In the genomic region with DNA sequence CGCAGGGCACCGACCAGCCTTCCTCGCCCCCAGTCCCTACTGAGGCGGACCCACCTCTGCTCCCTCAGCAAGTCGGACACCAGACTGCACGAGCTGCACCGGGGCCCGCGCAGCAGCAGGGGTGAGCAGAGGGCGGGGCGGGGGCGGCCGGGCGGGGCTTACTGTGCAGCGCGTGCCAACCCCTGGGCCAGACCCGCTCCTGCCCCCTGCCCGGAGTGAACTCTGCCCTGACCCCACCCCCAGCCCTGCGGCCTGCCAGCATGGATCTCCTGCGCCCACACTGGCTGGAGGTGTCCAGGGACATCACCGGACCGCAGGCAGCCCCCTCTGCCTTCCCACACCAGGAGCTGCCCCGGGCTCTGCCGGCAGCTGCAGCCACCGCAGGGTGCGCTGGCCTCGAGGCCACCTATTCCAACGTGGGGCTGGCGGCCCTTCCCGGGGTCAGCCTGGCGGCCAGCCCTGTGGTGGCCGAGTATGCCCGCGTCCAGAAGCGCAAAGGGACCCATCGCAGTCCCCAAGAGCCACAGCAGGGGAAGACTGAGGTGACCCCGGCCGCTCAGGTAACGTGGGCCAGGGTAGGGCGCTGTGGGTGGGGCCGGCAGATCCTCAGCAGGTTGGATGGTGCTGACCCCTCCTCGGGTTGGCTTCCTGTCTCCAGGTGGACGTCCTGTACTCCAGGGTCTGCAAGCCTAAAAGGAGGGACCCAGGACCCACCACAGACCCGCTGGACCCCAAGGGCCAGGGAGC, we compare ENCODE assay signal across 1 cellular context.
TF ChIP-seq lines count a peak whose summit lies in the region.

No MANE protein-coding gene starts in this region.

TF ChIP-seq in HepG2, 621 proteins besides CTCF, POLR2A, EP300 and RAD21 (continued from another document and continues in another):
- TF ChIP-seq, protein P1, sequence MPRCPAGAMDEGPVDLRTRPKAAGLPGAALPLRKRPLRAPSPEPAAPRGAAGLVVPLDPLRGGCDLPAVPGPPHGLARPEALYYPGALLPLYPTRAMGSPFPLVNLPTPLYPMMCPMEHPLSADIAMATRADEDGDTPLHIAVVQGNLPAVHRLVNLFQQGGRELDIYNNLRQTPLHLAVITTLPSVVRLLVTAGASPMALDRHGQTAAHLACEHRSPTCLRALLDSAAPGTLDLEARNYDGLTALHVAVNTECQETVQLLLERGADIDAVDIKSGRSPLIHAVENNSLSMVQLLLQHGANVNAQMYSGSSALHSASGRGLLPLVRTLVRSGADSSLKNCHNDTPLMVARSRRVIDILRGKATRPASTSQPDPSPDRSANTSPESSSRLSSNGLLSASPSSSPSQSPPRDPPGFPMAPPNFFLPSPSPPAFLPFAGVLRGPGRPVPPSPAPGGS (CRISPR knock-in tag; IDR thresholded peaks at IDR 0.05) = peak; percentile 79; the same call in 1 of the 2 replicates
- TF ChIP-seq, protein P2, sequence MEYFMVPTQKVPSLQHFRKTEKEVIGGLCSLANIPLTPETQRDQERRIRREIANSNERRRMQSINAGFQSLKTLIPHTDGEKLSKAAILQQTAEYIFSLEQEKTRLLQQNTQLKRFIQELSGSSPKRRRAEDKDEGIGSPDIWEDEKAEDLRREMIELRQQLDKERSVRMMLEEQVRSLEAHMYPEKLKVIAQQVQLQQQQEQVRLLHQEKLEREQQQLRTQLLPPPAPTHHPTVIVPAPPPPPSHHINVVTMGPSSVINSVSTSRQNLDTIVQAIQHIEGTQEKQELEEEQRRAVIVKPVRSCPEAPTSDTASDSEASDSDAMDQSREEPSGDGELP (IDR thresholded peaks at IDR 0.05; ENCODE audit: borderline replicate concordance, low read depth) = peak; percentile 83
- TF ChIP-seq, protein P3, sequence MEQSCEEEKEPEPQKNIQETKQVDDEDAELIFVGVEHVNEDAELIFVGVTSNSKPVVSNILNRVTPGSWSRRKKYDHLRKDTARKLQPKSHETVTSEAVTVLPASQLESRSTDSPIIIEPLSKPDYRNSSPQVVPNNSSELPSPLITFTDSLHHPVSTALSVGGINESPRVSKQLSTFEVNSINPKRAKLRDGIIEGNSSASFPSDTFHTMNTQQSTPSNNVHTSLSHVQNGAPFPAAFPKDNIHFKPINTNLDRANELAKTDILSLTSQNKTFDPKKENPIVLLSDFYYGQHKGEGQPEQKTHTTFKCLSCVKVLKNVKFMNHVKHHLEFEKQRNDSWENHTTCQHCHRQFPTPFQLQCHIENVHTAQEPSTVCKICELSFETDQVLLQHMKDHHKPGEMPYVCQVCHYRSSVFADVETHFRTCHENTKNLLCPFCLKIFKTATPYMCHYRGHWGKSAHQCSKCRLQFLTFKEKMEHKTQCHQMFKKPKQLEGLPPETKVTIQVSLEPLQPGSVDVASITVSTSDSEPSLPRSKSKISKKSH (CRISPR knock-in tag; IDR thresholded peaks at IDR 0.05; ENCODE audit: borderline replicate concordance) = peak; percentile 95
- TF ChIP-seq NONO (IDR thresholded peaks at IDR 0.05) (no peak), NONO (CRISPR knock-in tag; conservative IDR thresholded peaks at IDR 0.05) (peak; percentile 98), ZFP62 (CRISPR knock-in tag; IDR thresholded peaks at IDR 0.05) (no peak), ZNF570 (CRISPR knock-in tag; IDR thresholded peaks at IDR 0.05; ENCODE audit: borderline replicate concordance) (peak; percentile 97; the same call in 1 of the 2 replicates), JARID2 (CRISPR knock-in tag; IDR thresholded peaks at IDR 0.05; ENCODE audit: insufficient replicate concordance) (peak; percentile 75), ZNF207 (IDR thresholded peaks at IDR 0.05; ENCODE audit: borderline replicate concordance) (no peak), ZNF232 (CRISPR knock-in tag; IDR thresholded peaks at IDR 0.05; ENCODE audit: borderline replicate concordance) (peak; percentile 95; the same call in 1 of the 2 replicates), ZNF484 (CRISPR knock-in tag; IDR thresholded peaks at IDR 0.05; ENCODE audit: borderline replicate concordance, low read depth) (peak; percentile 89; the same call in 1 of the 2 replicates), ZKSCAN1 (IDR thresholded peaks at IDR 0.05; ENCODE audit: low read length) (no peak), ERF (CRISPR knock-in tag; IDR thresholded peaks at IDR 0.05) (peak; percentile 54; the same call in 1 of the 2 replicates), ZNF619 (CRISPR knock-in tag; IDR thresholded peaks at IDR 0.05) (peak; percentile 79; the same call in 1 of the 2 replicates), ZNF12 (CRISPR knock-in tag; IDR thresholded peaks at IDR 0.05) (peak; percentile 51; the same call in 1 of the 2 replicates), NFATC3 (CRISPR knock-in tag; IDR thresholded peaks at IDR 0.05) (peak; percentile 97), SMAD3 (CRISPR knock-in tag; IDR thresholded peaks at IDR 0.05) (peak; percentile 88; the same call in 1 of the 2 replicates), ZNF7 (CRISPR knock-in tag; IDR thresholded peaks at IDR 0.05) (peak; percentile 39; the same call in 1 of the 2 replicates), PRMT3 (CRISPR knock-in tag; IDR thresholded peaks at IDR 0.05; ENCODE audit: borderline replicate concordance, low read depth) (peak; percentile 96)
- TF ChIP-seq, protein P4, sequence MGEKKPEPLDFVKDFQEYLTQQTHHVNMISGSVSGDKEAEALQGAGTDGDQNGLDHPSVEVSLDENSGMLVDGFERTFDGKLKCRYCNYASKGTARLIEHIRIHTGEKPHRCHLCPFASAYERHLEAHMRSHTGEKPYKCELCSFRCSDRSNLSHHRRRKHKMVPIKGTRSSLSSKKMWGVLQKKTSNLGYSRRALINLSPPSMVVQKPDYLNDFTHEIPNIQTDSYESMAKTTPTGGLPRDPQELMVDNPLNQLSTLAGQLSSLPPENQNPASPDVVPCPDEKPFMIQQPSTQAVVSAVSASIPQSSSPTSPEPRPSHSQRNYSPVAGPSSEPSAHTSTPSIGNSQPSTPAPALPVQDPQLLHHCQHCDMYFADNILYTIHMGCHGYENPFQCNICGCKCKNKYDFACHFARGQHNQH (CRISPR knock-in tag; IDR thresholded peaks at IDR 0.05) = no peak
- TF ChIP-seq, protein P5, sequence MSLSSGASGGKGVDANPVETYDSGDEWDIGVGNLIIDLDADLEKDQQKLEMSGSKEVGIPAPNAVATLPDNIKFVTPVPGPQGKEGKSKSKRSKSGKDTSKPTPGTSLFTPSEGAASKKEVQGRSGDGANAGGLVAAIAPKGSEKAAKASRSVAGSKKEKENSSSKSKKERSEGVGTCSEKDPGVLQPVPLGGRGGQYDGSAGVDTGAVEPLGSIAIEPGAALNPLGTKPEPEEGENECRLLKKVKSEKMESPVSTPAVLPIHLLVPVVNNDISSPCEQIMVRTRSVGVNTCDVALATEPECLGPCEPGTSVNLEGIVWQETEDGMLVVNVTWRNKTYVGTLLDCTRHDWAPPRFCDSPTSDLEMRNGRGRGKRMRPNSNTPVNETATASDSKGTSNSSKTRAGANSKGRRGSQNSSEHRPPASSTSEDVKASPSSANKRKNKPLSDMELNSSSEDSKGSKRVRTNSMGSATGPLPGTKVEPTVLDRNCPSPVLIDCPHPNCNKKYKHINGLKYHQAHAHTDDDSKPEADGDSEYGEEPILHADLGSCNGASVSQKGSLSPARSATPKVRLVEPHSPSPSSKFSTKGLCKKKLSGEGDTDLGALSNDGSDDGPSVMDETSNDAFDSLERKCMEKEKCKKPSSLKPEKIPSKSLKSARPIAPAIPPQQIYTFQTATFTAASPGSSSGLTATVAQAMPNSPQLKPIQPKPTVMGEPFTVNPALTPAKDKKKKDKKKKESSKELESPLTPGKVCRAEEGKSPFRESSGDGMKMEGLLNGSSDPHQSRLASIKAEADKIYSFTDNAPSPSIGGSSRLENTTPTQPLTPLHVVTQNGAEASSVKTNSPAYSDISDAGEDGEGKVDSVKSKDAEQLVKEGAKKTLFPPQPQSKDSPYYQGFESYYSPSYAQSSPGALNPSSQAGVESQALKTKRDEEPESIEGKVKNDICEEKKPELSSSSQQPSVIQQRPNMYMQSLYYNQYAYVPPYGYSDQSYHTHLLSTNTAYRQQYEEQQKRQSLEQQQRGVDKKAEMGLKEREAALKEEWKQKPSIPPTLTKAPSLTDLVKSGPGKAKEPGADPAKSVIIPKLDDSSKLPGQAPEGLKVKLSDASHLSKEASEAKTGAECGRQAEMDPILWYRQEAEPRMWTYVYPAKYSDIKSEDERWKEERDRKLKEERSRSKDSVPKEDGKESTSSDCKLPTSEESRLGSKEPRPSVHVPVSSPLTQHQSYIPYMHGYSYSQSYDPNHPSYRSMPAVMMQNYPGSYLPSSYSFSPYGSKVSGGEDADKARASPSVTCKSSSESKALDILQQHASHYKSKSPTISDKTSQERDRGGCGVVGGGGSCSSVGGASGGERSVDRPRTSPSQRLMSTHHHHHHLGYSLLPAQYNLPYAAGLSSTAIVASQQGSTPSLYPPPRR (CRISPR knock-in tag; IDR thresholded peaks at IDR 0.05; ENCODE audit: borderline replicate concordance) = peak; percentile 88
- TF ChIP-seq, protein P6, sequence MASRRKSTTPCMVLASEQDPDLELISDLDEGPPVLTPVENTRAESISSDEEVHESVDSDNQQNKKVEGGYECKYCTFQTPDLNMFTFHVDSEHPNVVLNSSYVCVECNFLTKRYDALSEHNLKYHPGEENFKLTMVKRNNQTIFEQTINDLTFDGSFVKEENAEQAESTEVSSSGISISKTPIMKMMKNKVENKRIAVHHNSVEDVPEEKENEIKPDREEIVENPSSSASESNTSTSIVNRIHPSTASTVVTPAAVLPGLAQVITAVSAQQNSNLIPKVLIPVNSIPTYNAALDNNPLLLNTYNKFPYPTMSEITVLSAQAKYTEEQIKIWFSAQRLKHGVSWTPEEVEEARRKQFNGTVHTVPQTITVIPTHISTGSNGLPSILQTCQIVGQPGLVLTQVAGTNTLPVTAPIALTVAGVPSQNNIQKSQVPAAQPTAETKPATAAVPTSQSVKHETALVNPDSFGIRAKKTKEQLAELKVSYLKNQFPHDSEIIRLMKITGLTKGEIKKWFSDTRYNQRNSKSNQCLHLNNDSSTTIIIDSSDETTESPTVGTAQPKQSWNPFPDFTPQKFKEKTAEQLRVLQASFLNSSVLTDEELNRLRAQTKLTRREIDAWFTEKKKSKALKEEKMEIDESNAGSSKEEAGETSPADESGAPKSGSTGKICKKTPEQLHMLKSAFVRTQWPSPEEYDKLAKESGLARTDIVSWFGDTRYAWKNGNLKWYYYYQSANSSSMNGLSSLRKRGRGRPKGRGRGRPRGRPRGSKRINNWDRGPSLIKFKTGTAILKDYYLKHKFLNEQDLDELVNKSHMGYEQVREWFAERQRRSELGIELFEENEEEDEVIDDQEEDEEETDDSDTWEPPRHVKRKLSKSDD (CRISPR knock-in tag; IDR thresholded peaks at IDR 0.05; ENCODE audit: low read depth) = peak; percentile 86
- TF ChIP-seq, protein P7, sequence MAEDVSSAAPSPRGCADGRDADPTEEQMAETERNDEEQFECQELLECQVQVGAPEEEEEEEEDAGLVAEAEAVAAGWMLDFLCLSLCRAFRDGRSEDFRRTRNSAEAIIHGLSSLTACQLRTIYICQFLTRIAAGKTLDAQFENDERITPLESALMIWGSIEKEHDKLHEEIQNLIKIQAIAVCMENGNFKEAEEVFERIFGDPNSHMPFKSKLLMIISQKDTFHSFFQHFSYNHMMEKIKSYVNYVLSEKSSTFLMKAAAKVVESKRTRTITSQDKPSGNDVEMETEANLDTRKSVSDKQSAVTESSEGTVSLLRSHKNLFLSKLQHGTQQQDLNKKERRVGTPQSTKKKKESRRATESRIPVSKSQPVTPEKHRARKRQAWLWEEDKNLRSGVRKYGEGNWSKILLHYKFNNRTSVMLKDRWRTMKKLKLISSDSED (CRISPR knock-in tag; IDR thresholded peaks at IDR 0.05) = no peak
- TF ChIP-seq, protein P8, sequence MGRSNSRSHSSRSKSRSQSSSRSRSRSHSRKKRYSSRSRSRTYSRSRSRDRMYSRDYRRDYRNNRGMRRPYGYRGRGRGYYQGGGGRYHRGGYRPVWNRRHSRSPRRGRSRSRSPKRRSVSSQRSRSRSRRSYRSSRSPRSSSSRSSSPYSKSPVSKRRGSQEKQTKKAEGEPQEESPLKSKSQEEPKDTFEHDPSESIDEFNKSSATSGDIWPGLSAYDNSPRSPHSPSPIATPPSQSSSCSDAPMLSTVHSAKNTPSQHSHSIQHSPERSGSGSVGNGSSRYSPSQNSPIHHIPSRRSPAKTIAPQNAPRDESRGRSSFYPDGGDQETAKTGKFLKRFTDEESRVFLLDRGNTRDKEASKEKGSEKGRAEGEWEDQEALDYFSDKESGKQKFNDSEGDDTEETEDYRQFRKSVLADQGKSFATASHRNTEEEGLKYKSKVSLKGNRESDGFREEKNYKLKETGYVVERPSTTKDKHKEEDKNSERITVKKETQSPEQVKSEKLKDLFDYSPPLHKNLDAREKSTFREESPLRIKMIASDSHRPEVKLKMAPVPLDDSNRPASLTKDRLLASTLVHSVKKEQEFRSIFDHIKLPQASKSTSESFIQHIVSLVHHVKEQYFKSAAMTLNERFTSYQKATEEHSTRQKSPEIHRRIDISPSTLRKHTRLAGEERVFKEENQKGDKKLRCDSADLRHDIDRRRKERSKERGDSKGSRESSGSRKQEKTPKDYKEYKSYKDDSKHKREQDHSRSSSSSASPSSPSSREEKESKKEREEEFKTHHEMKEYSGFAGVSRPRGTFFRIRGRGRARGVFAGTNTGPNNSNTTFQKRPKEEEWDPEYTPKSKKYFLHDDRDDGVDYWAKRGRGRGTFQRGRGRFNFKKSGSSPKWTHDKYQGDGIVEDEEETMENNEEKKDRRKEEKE (IDR thresholded peaks at IDR 0.05) = no peak
- TF ChIP-seq, protein P9, sequence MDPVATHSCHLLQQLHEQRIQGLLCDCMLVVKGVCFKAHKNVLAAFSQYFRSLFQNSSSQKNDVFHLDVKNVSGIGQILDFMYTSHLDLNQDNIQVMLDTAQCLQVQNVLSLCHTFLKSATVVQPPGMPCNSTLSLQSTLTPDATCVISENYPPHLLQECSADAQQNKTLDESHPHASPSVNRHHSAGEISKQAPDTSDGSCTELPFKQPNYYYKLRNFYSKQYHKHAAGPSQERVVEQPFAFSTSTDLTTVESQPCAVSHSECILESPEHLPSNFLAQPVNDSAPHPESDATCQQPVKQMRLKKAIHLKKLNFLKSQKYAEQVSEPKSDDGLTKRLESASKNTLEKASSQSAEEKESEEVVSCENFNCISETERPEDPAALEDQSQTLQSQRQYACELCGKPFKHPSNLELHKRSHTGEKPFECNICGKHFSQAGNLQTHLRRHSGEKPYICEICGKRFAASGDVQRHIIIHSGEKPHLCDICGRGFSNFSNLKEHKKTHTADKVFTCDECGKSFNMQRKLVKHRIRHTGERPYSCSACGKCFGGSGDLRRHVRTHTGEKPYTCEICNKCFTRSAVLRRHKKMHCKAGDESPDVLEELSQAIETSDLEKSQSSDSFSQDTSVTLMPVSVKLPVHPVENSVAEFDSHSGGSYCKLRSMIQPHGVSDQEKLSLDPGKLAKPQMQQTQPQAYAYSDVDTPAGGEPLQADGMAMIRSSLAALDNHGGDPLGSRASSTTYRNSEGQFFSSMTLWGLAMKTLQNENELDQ (CRISPR knock-in tag; IDR thresholded peaks at IDR 0.05; ENCODE audit: borderline replicate concordance) = no peak; the same call in 1 of the 2 replicates
